ENCODE assay signal across 23 cellular contexts in the genomic region with DNA sequence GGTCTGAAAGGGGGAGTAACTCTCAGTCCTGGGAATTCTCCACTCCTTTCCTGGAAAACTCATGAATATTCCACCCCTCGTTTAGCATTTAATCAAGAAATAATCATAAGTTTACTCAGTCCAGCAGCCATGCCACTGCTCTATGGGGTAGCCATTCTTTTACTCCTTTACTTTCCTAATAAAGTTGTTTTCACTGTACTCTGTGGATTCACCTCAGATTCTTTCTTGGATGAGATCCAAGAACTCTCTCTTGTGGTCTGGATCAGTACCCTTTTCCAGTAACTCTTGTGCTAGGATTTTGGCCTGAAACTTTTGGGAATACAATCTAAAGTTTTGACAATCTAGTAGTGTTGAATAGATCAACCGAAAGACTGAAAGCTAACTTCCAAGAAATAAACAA. TPM values are rescaled to one million over a fixed set of nuclear protein-coding genes. Genes with fewer than 3 reads are reported as not detected.
DNase-seq lines count a peak whose midpoint lies in the region; ATAC-seq and TF ChIP-seq lines count a peak whose summit lies in the region.
"Had no signal": no experiment of that assay in that cellular context is flagged by ENCODE, and none has a peak within 500 bp of the region (broad histone marks: within the 10 kb centered on the region; RNA-seq: fewer than 3 reads in every experiment).

No MANE protein-coding gene starts in this region.

- H3F3A ChIP-seq in GM23248 (ENCODE audit: insufficient read depth): no peaks in the 10 kb centered on the region

- no peaks in the 10 kb centered on the region for H3K9me3 ChIP-seq in GM23248 (ENCODE audit: low read depth)
- H3K9me3 ChIP-seq in OCI-LY3 (ENCODE audit: insufficient read depth, low read length): peaks cover 4% of the 10 kb centered on the region
- no peaks in the 10 kb centered on the region for H3K9me3 ChIP-seq in neuron (ENCODE audit: low read length)
- H3K9me3 ChIP-seq: BE2C had no signal

- in situ Hi-C loops in GM23248 (cut with MboI): no loop called here
- in situ Hi-C loops in astrocyte of the spinal cord (cut with HindIII; ENCODE audit: low sequenced_read_pairs): no loop called here

- H3K36me3 ChIP-seq in GM23248 (ENCODE audit: low read depth) (no peaks in the 10 kb centered on the region), OCI-LY3 (replicated peaks; ENCODE audit: low read depth, low read length) (no peaks in the 10 kb centered on the region), neuron (ENCODE audit: insufficient read depth, low read length) (no peaks in the 10 kb centered on the region)
- H3K36me3 ChIP-seq: BE2C had no signal

- no peaks in the 10 kb centered on the region for H3K36me3 Mint-ChIP-seq in stimulated activated naive B cell treated with anti-CD40 and anti-IgM and Interleukin-4, amounts not matched to agents 10 μg/mL and 1 μg/mL and 100 μg/mL, for 72 hours
- no peaks in the 10 kb centered on the region for H3K36me3 Mint-ChIP-seq in activated CD8-positive, alpha-beta T cell treated with anti-CD3 and anti-CD28 coated beads for 36 hours (ENCODE audit: low read depth)
- no peaks in the 10 kb centered on the region for H3K36me3 Mint-ChIP-seq in activated T-helper 1 cell treated with anti-CD3 and anti-CD28 coated beads, Interleukin-12 subunit alpha, Interleukin-12 subunit beta, Interleukin-2, Interleukin-4 antibody, amounts not matched to agents 30 ng/mL and 10 ng/mL and 1 ng/mL, durations not matched to agents 14 hours and 24 hours and 36 hours (ENCODE audit: low read depth)

- peaks cover 3 to 10% of the 10 kb centered on the region in 2 donors for H3K27me3 Mint-ChIP-seq in stimulated activated naive B cell treated with anti-CD40 and anti-IgM and Interleukin-4, amounts not matched to agents 10 μg/mL and 1 μg/mL and 100 μg/mL, for 72 hours
- H3K27me3 Mint-ChIP-seq in activated CD8-positive, alpha-beta T cell treated with anti-CD3 and anti-CD28 coated beads for 36 hours: no peaks in the 10 kb centered on the region
- H3K27me3 Mint-ChIP-seq in activated T-helper 1 cell treated with anti-CD3 and anti-CD28 coated beads, Interleukin-12 subunit alpha, Interleukin-12 subunit beta, Interleukin-2, Interleukin-4 antibody, amounts not matched to agents 30 ng/mL and 10 ng/mL and 1 ng/mL, durations not matched to agents 14 hours and 24 hours and 36 hours (ENCODE audit: insufficient read depth): peaks cover 7% of the 10 kb centered on the region

- H3K4me3 ChIP-seq in GM23248 (no peak overlapping the region), OCI-LY3 (ENCODE audit: low read length) (no peak overlapping the region), astrocyte of the spinal cord (ENCODE audit: low read depth, low read length) (no peak overlapping the region), neuron (ENCODE audit: low read length) (no peak overlapping the region)
- H3K4me3 ChIP-seq: GM23338, PC-9 had no signal

- CTCF ChIA-PET in activated CD8-positive, alpha-beta T cell treated with anti-CD3 and anti-CD28 coated beads for 36 hours (lab: Charles Lee): interaction anchor here (3.4 kb wide), 1 partner anchor 141 kb away, joined by 53 read pairs; the partner anchor contains the start of gene CTSO

- 68 to 79% methylated on average over 2 of the region's 2 CpGs for WGBS in GM23248 (ENCODE audit: low coverage in 1 of 2, low lambda C conversion rate in 2 of 2, missing lambda C conversion rate in 2 of 2), 2 experiments

- H3K79me2 ChIP-seq in GM23248 (ENCODE audit: insufficient read depth) (no peaks in the 10 kb centered on the region), OCI-LY3 (ENCODE audit: low read length) (no peaks in the 10 kb centered on the region)

- H3K4me1 ChIP-seq in GM23248 (ENCODE audit: insufficient read depth) (peaks cover 11% of the 10 kb centered on the region; the same call in 1 of the 2 replicates), OCI-LY3 (ENCODE audit: low read length) (no peaks in the 10 kb centered on the region), neuron (ENCODE audit: insufficient read depth, low read length) (peaks cover 4% of the 10 kb centered on the region)
- H3K4me1 ChIP-seq: BE2C had no signal

- intact Hi-C loops in activated CD8-positive, alpha-beta T cell treated with anti-CD3 and anti-CD28 coated beads for 36 hours (cut with micrococcal nuclease): loop anchor here (2.0 kb wide), 1 partner anchor 142 kb away; the partner anchor contains the start of gene CTSO
- intact Hi-C loops in activated T-helper 1 cell treated with anti-CD3 and anti-CD28 coated beads, Interleukin-12 subunit alpha, Interleukin-12 subunit beta, Interleukin-2, Interleukin-4 antibody, amounts not matched to agents 30 ng/mL and 10 ng/mL and 1 ng/mL, durations not matched to agents 14 hours and 24 hours and 36 hours (cut with micrococcal nuclease): no loop called here

- POLR2A ChIA-PET in activated CD8-positive, alpha-beta T cell treated with anti-CD3 and anti-CD28 coated beads for 36 hours (lab: Charles Lee): no interaction called here

- H3K27ac Mint-ChIP-seq in stimulated activated naive B cell treated with anti-CD40 and anti-IgM and Interleukin-4, amounts not matched to agents 10 μg/mL and 1 μg/mL and 100 μg/mL, for 72 hours: no peak overlapping the region
- no peak overlapping the region for H3K27ac Mint-ChIP-seq in activated CD8-positive, alpha-beta T cell treated with anti-CD3 and anti-CD28 coated beads for 36 hours
- no peak overlapping the region for H3K27ac Mint-ChIP-seq in activated T-helper 1 cell treated with anti-CD3 and anti-CD28 coated beads, Interleukin-12 subunit alpha, Interleukin-12 subunit beta, Interleukin-2, Interleukin-4 antibody, amounts not matched to agents 30 ng/mL and 10 ng/mL and 1 ng/mL, durations not matched to agents 14 hours and 24 hours and 36 hours
- H3K27ac Mint-ChIP-seq: GM23338 had no signal

- TF ChIP-seq CTCF in OCI-LY3 (IDR thresholded peaks at IDR 0.05; ENCODE audit: low read depth, low read length) (no peak), astrocyte of the spinal cord (IDR thresholded peaks at IDR 0.05; ENCODE audit: low read depth, low read length) (no peak)
- TF ChIP-seq CTCF in activated CD8-positive, alpha-beta T cell treated with anti-CD3 and anti-CD28 coated beads for 36 hours (IDR thresholded peaks at IDR 0.05): no peak

- H3K9ac ChIP-seq in GM23248 (no peak overlapping the region), OCI-LY3 (ENCODE audit: low read length) (no peak overlapping the region)
- H3K9ac ChIP-seq: KMS-11 had no signal

- no peak for ATAC-seq in stimulated activated naive B cell treated with anti-CD40 and anti-IgM and Interleukin-4, amounts not matched to agents 10 μg/mL and 1 μg/mL and 100 μg/mL, for 72 hours (replicated peaks)
- ATAC-seq in activated CD8-positive, alpha-beta T cell treated with anti-CD3 and anti-CD28 coated beads for 36 hours: no peak
- ATAC-seq: GM23338 had no signal

- no peak overlapping the region for H3K4me2 ChIP-seq in GM23248 (ENCODE audit: unreplicated experiment)
- no peak overlapping the region for H3K4me2 ChIP-seq in OCI-LY3 (ENCODE audit: low read length)
- H3K4me2 ChIP-seq: GM23338, KMS-11, PC-9 had no signal

- H3K9me2 ChIP-seq in GM23248 (ENCODE audit: insufficient read depth): no peaks in the 10 kb centered on the region

- peaks cover 0 to 1% of the 10 kb centered on the region in 2 donors for H3K9me3 Mint-ChIP-seq in stimulated activated naive B cell treated with anti-CD40 and anti-IgM and Interleukin-4, amounts not matched to agents 10 μg/mL and 1 μg/mL and 100 μg/mL, for 72 hours
- H3K9me3 Mint-ChIP-seq in activated CD8-positive, alpha-beta T cell treated with anti-CD3 and anti-CD28 coated beads for 36 hours: no peaks in the 10 kb centered on the region
- H3K9me3 Mint-ChIP-seq in activated T-helper 1 cell treated with anti-CD3 and anti-CD28 coated beads, Interleukin-12 subunit alpha, Interleukin-12 subunit beta, Interleukin-2, Interleukin-4 antibody, amounts not matched to agents 30 ng/mL and 10 ng/mL and 1 ng/mL, durations not matched to agents 14 hours and 24 hours and 36 hours: no peaks in the 10 kb centered on the region
- H3K9me3 Mint-ChIP-seq: GM23338 had no signal

- H2AFZ ChIP-seq in GM23248: peak overlapping the region; percentile 81; the same call in 1 of the 2 replicates
- peak overlapping the region; percentile 99 for H2AFZ ChIP-seq in OCI-LY3 (ENCODE audit: low read depth, low read length)
- peak overlapping the region; percentile 78 for H2AFZ ChIP-seq in neuron (ENCODE audit: low read depth, low read length)
- H2AFZ ChIP-seq: GM23338, PC-9 had no signal

- no peaks in the 10 kb centered on the region for H3K27me3 ChIP-seq in GM23248 (replicated peaks; ENCODE audit: insufficient read depth)
- H3K27me3 ChIP-seq in OCI-LY3 (ENCODE audit: low read depth, low read length): no peaks in the 10 kb centered on the region
- no peaks in the 10 kb centered on the region for H3K27me3 ChIP-seq in neuron (ENCODE audit: insufficient read depth, low read length)
- H3K27me3 ChIP-seq: BE2C had no signal

- no peaks in the 10 kb centered on the region for H4K20me1 ChIP-seq in GM23248 (ENCODE audit: insufficient read depth)
- H4K20me1 ChIP-seq in OCI-LY3 (ENCODE audit: insufficient read depth, low read length): no peaks in the 10 kb centered on the region

- no peaks in the 10 kb centered on the region for H3K4me1 Mint-ChIP-seq in stimulated activated naive B cell treated with anti-CD40 and anti-IgM and Interleukin-4, amounts not matched to agents 10 μg/mL and 1 μg/mL and 100 μg/mL, for 72 hours
- H3K4me1 Mint-ChIP-seq in activated CD8-positive, alpha-beta T cell treated with anti-CD3 and anti-CD28 coated beads for 36 hours (ENCODE audit: low read depth): no peaks in the 10 kb centered on the region
- no peaks in the 10 kb centered on the region for H3K4me1 Mint-ChIP-seq in activated T-helper 1 cell treated with anti-CD3 and anti-CD28 coated beads, Interleukin-12 subunit alpha, Interleukin-12 subunit beta, Interleukin-2, Interleukin-4 antibody, amounts not matched to agents 30 ng/mL and 10 ng/mL and 1 ng/mL, durations not matched to agents 14 hours and 24 hours and 36 hours (ENCODE audit: low read depth)
- H3K4me1 Mint-ChIP-seq: GM23338 had no signal

- DNase-seq in GM23248 (no peak), astrocyte of the spinal cord (ENCODE audit: low read depth, low spot score) (peak; percentile 43)
- DNase-seq in stimulated activated naive B cell treated with anti-CD40 and anti-IgM and Interleukin-4, amounts not matched to agents 10 μg/mL and 1 μg/mL and 100 μg/mL, for 72 hours: no peak
- DNase-seq in activated CD8-positive, alpha-beta T cell treated with anti-CD3 and anti-CD28 coated beads for 36 hours: no peak
- no peak for DNase-seq in activated T-helper 1 cell treated with anti-CD3 and anti-CD28 coated beads, Interleukin-12 subunit alpha, Interleukin-12 subunit beta, Interleukin-2, Interleukin-4 antibody, amounts not matched to agents 30 ng/mL and 10 ng/mL and 1 ng/mL, durations not matched to agents 14 hours and 24 hours and 36 hours (ENCODE audit: low spot score)
- no peak for DNase-seq in activated effector memory CD4-positive, alpha-beta T cell treated with Interleukin-2 at 50 U/mL for 16 hours
- DNase-seq: BE2C, DMS53, GDM1, IMR-90, NCI-H1694, NCI-H2081, NCI-H2171 treated with DMSO at 0.1 percent for 48 hours, NCI-H446, NCI-H526, PC-9, SIG-M5 had no signal

- no peak overlapping the region for H3K4me3 Mint-ChIP-seq in stimulated activated naive B cell treated with anti-CD40 and anti-IgM and Interleukin-4, amounts not matched to agents 10 μg/mL and 1 μg/mL and 100 μg/mL, for 72 hours
- no peak overlapping the region for H3K4me3 Mint-ChIP-seq in activated CD8-positive, alpha-beta T cell treated with anti-CD3 and anti-CD28 coated beads for 36 hours
- no peak overlapping the region for H3K4me3 Mint-ChIP-seq in activated T-helper 1 cell treated with anti-CD3 and anti-CD28 coated beads, Interleukin-12 subunit alpha, Interleukin-12 subunit beta, Interleukin-2, Interleukin-4 antibody, amounts not matched to agents 30 ng/mL and 10 ng/mL and 1 ng/mL, durations not matched to agents 14 hours and 24 hours and 36 hours
- H3K4me3 Mint-ChIP-seq: GM23338 had no signal

- H3K27ac ChIP-seq in GM23248: no peak overlapping the region
- no peak overlapping the region for H3K27ac ChIP-seq in OCI-LY3 (ENCODE audit: low read length)
- H3K27ac ChIP-seq: KMS-11, PC-9, RWPE1 had no signal

RNA-seq across cellular contexts. Expression of gene GUCY1B1, which starts 52.4 kb away (rescaled TPM):
- 0.25 and 2.1 TPM in 2 replicates for total RNA-seq in GM23248 (2014; rRNA removed; shearing (Covaris generic))
- polyA plus RNA-seq in GM23248 (2016; fragmentation: Nextera tagmentation; extraction: Ambion mirVana): 0.25 and 0.56 TPM in 2 replicates
- under 1 TPM; 0.16 to 0.27 TPM for total RNA-seq in activated CD8-positive, alpha-beta T cell treated with anti-CD3 and anti-CD28 coated beads for 36 hours
- 0.26 and 0.29 TPM in 2 replicates for total RNA-seq in activated T-helper 1 cell treated with anti-CD3 and anti-CD28 coated beads, Interleukin-12 subunit alpha, Interleukin-12 subunit beta, Interleukin-2, Interleukin-4 antibody, amounts not matched to agents 30 ng/mL and 10 ng/mL and 1 ng/mL, durations not matched to agents 14 hours and 24 hours and 36 hours
- total RNA-seq: MCF 10A had no signal

RNA-seq across cellular contexts. Expression of gene ASIC5, which starts 54.9 kb away (rescaled TPM):
- not detected in 2 replicates for total RNA-seq in GM23248 (2014; rRNA removed; shearing (Covaris generic))
- not detected in 2 replicates for polyA plus RNA-seq in GM23248 (2016; fragmentation: Nextera tagmentation; extraction: Ambion mirVana)
- not detected for total RNA-seq in activated CD8-positive, alpha-beta T cell treated with anti-CD3 and anti-CD28 coated beads for 36 hours
- not detected in 2 replicates for total RNA-seq in activated T-helper 1 cell treated with anti-CD3 and anti-CD28 coated beads, Interleukin-12 subunit alpha, Interleukin-12 subunit beta, Interleukin-2, Interleukin-4 antibody, amounts not matched to agents 30 ng/mL and 10 ng/mL and 1 ng/mL, durations not matched to agents 14 hours and 24 hours and 36 hours
- total RNA-seq: GM23338, IMR-90, MCF 10A, PC-9 had no signal
- polyA plus RNA-seq: GM23338, IMR-90 had no signal
